ENCODE assay signal across 8 cellular contexts in genomic region chr2:74653589-74653984, GRCh38. TPM values are rescaled to one million over a fixed set of nuclear protein-coding genes. Genes with fewer than 3 reads are reported as not detected.
DNase-seq lines count a peak whose midpoint lies in the region; ATAC-seq lines count a peak whose summit lies in the region.

No MANE protein-coding gene starts in this region.

- H3K4me3 ChIP-seq in iPS DF 6.9 (ENCODE audit: low read length), result peak overlapping the region; percentile 38; the same call in 1 of the 2 replicates

- CTCF ChIA-PET in activated CD4-positive, alpha-beta memory T cell treated with anti-CD3 and anti-CD28 coated beads for 36 hours (lab: Charles Lee), result no interaction called here

- no peak overlapping the region for H3K27ac ChIP-seq in iPS DF 6.9 (ENCODE audit: low read length)

- no CpG with 5 or more reads among the region's 15 CpGs for WGBS in iPS DF 6.9 (ENCODE audit: insufficient coverage, insufficient read length)

- POLR2A ChIA-PET in activated CD4-positive, alpha-beta memory T cell treated with anti-CD3 and anti-CD28 coated beads for 36 hours (lab: Charles Lee), result interaction anchor here (0.7 to 1.2 kb wide), 3 partner anchors 124 to 1841 kb away, joined by 3 to 4 read pairs (median 3); partner anchors contain the start of genes AUP1, HK2 and HTRA2

- H3K27me3 Mint-ChIP-seq in activated CD4-positive, alpha-beta memory T cell treated with anti-CD3 and anti-CD28 coated beads for 36 hours, result peaks cover 2% of the 10 kb centered on the region
- peaks cover 20% of the 10 kb centered on the region for H3K27me3 Mint-ChIP-seq in stimulated activated naive CD8-positive, alpha-beta T cell treated with anti-CD3 and anti-CD28 coated beads, Interleukin-15, Interleukin-2, amounts not matched to agents 100 ng/mL and 50 ng/mL, for 24 hours

- peak overlapping the region; percentile 80 for H3K4me3 Mint-ChIP-seq in activated CD4-positive, alpha-beta memory T cell treated with anti-CD3 and anti-CD28 coated beads for 36 hours
- peak overlapping the region; percentile 83 for H3K4me3 Mint-ChIP-seq in stimulated activated naive CD8-positive, alpha-beta T cell treated with anti-CD3 and anti-CD28 coated beads, Interleukin-15, Interleukin-2, amounts not matched to agents 100 ng/mL and 50 ng/mL, for 24 hours

- intact Hi-C loops in activated CD4-positive, alpha-beta memory T cell treated with anti-CD3 and anti-CD28 coated beads for 36 hours (cut with micrococcal nuclease), result no loop called here

- no peaks in the 10 kb centered on the region for H3K4me1 ChIP-seq in iPS DF 6.9 (ENCODE audit: control insufficient read depth, insufficient read depth, low read length)

- H3K36me3 ChIP-seq in iPS DF 6.9 (ENCODE audit: control insufficient read depth, insufficient read depth, low read length), result no peaks in the 10 kb centered on the region

- H3K4me1 Mint-ChIP-seq in activated CD4-positive, alpha-beta memory T cell treated with anti-CD3 and anti-CD28 coated beads for 36 hours (ENCODE audit: low read depth), result peaks cover 13% of the 10 kb centered on the region
- H3K4me1 Mint-ChIP-seq in stimulated activated naive CD8-positive, alpha-beta T cell treated with anti-CD3 and anti-CD28 coated beads, Interleukin-15, Interleukin-2, amounts not matched to agents 100 ng/mL and 50 ng/mL, for 24 hours (ENCODE audit: low read depth), result peaks cover 10% of the 10 kb centered on the region

- ATAC-seq in GM19023 (IDR thresholded peaks at IDR 0.05; ENCODE audit: unreplicated experiment), result peak; percentile 20
- ATAC-seq in HG02870 (IDR thresholded peaks at IDR 0.05; ENCODE audit: unreplicated experiment), result peak; percentile 20

- no peak for DNase-seq in activated CD4-positive, alpha-beta memory T cell treated with anti-CD3 and anti-CD28 coated beads for 36 hours
- DNase-seq in iPS DF 6.9 (ENCODE audit: low read depth, low spot score) (no peak), NCI-H748 (lab: John Stamatoyannopoulos, UW; ENCODE audit: unreplicated experiment) (no peak), NCI-H2107 (lab: John Stamatoyannopoulos, UW) (no peak), foreskin melanocyte (no peak)

- H3K36me3 Mint-ChIP-seq in activated CD4-positive, alpha-beta memory T cell treated with anti-CD3 and anti-CD28 coated beads for 36 hours, result no peaks in the 10 kb centered on the region
- no peaks in the 10 kb centered on the region for H3K36me3 Mint-ChIP-seq in stimulated activated naive CD8-positive, alpha-beta T cell treated with anti-CD3 and anti-CD28 coated beads, Interleukin-15, Interleukin-2, amounts not matched to agents 100 ng/mL and 50 ng/mL, for 24 hours (ENCODE audit: low read depth)

- H3K9me3 ChIP-seq in iPS DF 6.9 (ENCODE audit: control insufficient read depth, insufficient read depth, low read length), result no peaks in the 10 kb centered on the region

- H3K9me3 Mint-ChIP-seq in activated CD4-positive, alpha-beta memory T cell treated with anti-CD3 and anti-CD28 coated beads for 36 hours, result no peaks in the 10 kb centered on the region
- H3K9me3 Mint-ChIP-seq in stimulated activated naive CD8-positive, alpha-beta T cell treated with anti-CD3 and anti-CD28 coated beads, Interleukin-15, Interleukin-2, amounts not matched to agents 100 ng/mL and 50 ng/mL, for 24 hours, result no peaks in the 10 kb centered on the region

- peaks cover 11% of the 10 kb centered on the region for H3K27me3 ChIP-seq in iPS DF 6.9 (ENCODE audit: control insufficient read depth, insufficient read depth, low read length)

- peak overlapping the region; percentile 31 for H3K27ac Mint-ChIP-seq in activated CD4-positive, alpha-beta memory T cell treated with anti-CD3 and anti-CD28 coated beads for 36 hours
- no peak overlapping the region for H3K27ac Mint-ChIP-seq in stimulated activated naive CD8-positive, alpha-beta T cell treated with anti-CD3 and anti-CD28 coated beads, Interleukin-15, Interleukin-2, amounts not matched to agents 100 ng/mL and 50 ng/mL, for 24 hours

RNA-seq across cellular contexts. Expression of gene SEMA4F, which starts 0.5 kb away (rescaled TPM):
- 1 to 10 TPM; 7.7 to 7.9 TPM for total RNA-seq in activated CD4-positive, alpha-beta memory T cell treated with anti-CD3 and anti-CD28 coated beads for 36 hours

RNA-seq across cellular contexts. Expression of gene M1AP, which starts 5.5 kb away (rescaled TPM):
- not detected for total RNA-seq in activated CD4-positive, alpha-beta memory T cell treated with anti-CD3 and anti-CD28 coated beads for 36 hours
